ENCODE assay signal across 13 cellular contexts in the genomic region with DNA sequence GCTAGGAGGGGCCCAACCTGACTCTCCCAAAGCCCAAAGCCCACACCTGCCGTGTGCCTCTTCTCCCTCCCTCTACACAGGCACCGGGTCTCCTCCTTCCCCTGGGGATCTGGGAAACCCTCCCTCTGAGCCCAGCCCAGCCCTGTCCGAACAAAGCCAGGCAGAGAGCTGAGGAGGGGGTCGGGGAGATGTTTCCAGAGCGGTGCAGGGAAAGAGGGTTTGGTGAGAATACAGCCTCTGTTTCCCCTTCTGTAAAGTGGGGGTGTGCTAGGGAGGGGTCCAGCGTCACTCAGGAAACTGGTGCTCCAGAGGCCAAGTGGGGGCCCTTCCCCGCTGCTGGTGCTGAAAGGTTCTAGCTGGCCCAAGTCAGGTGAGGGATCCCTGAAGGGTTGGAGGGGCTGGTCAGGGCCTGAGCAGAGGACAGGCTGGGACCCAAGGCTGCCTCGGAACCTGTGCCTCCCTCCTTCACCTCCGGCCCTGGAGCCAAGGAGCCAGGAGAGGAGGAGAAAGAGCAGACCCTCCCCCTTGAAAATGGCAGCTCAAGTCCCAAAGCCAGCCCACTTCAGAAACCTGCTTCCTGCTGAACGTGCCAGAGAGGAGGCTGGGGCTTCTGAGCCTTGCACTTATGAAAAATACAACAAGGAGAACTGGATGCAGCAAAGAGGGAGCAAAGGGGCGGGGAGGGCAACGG. TPM values are rescaled to one million over a fixed set of nuclear protein-coding genes. Genes with fewer than 3 reads are reported as not detected.
DNase-seq lines count a peak whose midpoint lies in the region; ATAC-seq and TF ChIP-seq lines count a peak whose summit lies in the region.
"Had no signal": no experiment of that assay in that cellular context is flagged by ENCODE, and none has a peak within 500 bp of the region (broad histone marks: within the 10 kb centered on the region; RNA-seq: fewer than 3 reads in every experiment).

No MANE protein-coding gene starts in this region.

- H3K27me3 ChIP-seq in breast epithelium (no peaks in the 10 kb centered on the region), mesenchymal stem cell (ENCODE audit: control insufficient read depth in 1 of 2, insufficient read depth in 1 of 2, low read length in 2 of 2) (peaks cover 9 to 27% of the 10 kb centered on the region in 2 experiments)
- H3K27me3 ChIP-seq: adrenal gland had no signal

- no peak for TF ChIP-seq CTCF in breast epithelium (IDR thresholded peaks at IDR 0.05)
- TF ChIP-seq CTCF in MCF 10A (IDR thresholded peaks at IDR 0.05; ENCODE audit: unreplicated experiment): no peak

- H2BK5ac ChIP-seq in mesenchymal stem cell (ENCODE audit: low read depth, low read length, poor library complexity, severe bottlenecking): no peak overlapping the region

- TF ChIP-seq POLR2A in breast epithelium (IDR thresholded peaks at IDR 0.05): no peak

- no peak overlapping the region for H2AK5ac ChIP-seq in mesenchymal stem cell (ENCODE audit: low read length, severe bottlenecking)

- peak overlapping the region; percentile 26 to 28 for H3K18ac ChIP-seq in mesenchymal stem cell (ENCODE audit: low read depth in 1 of 2, low read length in 2 of 2)

- H2BK15ac ChIP-seq in mesenchymal stem cell (ENCODE audit: low read depth, poor library complexity, severe bottlenecking): peak overlapping the region; percentile 31

- no peaks in the 10 kb centered on the region for H3K9me3 Mint-ChIP-seq in MCF 10A (ENCODE audit: unreplicated experiment)
- H3K9me3 Mint-ChIP-seq: activated CD4-positive, alpha-beta T cell treated with anti-CD3 and anti-CD28 coated beads, Interleukin-2, amount 10 ng/mL, durations not matched to agents 24 days and 14 days; type B pancreatic cell had no signal

- H3K14ac ChIP-seq in mesenchymal stem cell (ENCODE audit: low read length in 2 of 2): peak overlapping the region in 1 of 2 experiments; percentile 94

- H3K9ac ChIP-seq in SK-N-MC (ENCODE audit: insufficient read length) (no peak overlapping the region), mesenchymal stem cell (ENCODE audit: low read length) (no peak overlapping the region)

- CTCF ChIA-PET in MCF 10A (lab: Yijun Ruan, JAX): interaction anchor here (0.8 to 1.7 kb wide), 3 partner anchors 9 to 148 kb away, joined by 4 to 6 read pairs (median 5); a partner anchor contains a TSS

- H2BK12ac ChIP-seq in mesenchymal stem cell (ENCODE audit: low read length in 2 of 2): peak overlapping the region in 1 of 2 experiments; percentile 51

- H3K4ac ChIP-seq in mesenchymal stem cell (ENCODE audit: low read depth in 1 of 2, low read length in 2 of 2): no peak overlapping the region

- H2AFZ ChIP-seq in mesenchymal stem cell (ENCODE audit: low read depth, low read length): no peak overlapping the region

- no TSS peak for BruUV-seq in MCF 10A (replicated peaks; lab: Mats Ljungman, UMichigan)

- H3K9me3 ChIP-seq in breast epithelium: no peaks in the 10 kb centered on the region
- no peaks in the 10 kb centered on the region for H3K9me3 ChIP-seq in SK-N-MC (ENCODE audit: low read depth, low read length)
- no peaks in the 10 kb centered on the region for H3K9me3 ChIP-seq in mesenchymal stem cell (ENCODE audit: control insufficient read depth, low read length)
- H3K9me3 ChIP-seq: adrenal gland had no signal

- H3K4me3 ChIP-seq in breast epithelium (peak overlapping the region in 2 of 3 donors; percentile 9), SK-N-MC (peak overlapping the region; percentile 40; the same call in 1 of the 2 replicates), mesenchymal stem cell (ENCODE audit: insufficient read depth in 1 of 2, low read depth in 1 of 2, low read length in 2 of 2) (no peak overlapping the region)
- H3K4me3 ChIP-seq: adrenal gland had no signal

- H3K4me1 ChIP-seq in breast epithelium (peaks cover 0 to 4% of the 10 kb centered on the region in 2 donors), mesenchymal stem cell (ENCODE audit: control insufficient read depth, insufficient read depth, low read depth, low read length) (peaks cover 18% of the 10 kb centered on the region)
- H3K4me1 ChIP-seq: adrenal gland had no signal

- peak overlapping the region; percentile 9 for H4K8ac ChIP-seq in mesenchymal stem cell (ENCODE audit: low read length)

- peak overlapping the region; percentile 9 for H4K91ac ChIP-seq in mesenchymal stem cell (ENCODE audit: low read length)

- no peaks in the 10 kb centered on the region for H3K36me3 Mint-ChIP-seq in MCF 10A (ENCODE audit: insufficient read depth, unreplicated experiment)
- H3K36me3 Mint-ChIP-seq: type B pancreatic cell had no signal

- H3K79me1 ChIP-seq in mesenchymal stem cell (replicated peaks; ENCODE audit: low read length, poor library complexity, severe bottlenecking): peaks cover 3% of the 10 kb centered on the region

- 71% methylated on average over 10 of the region's 12 CpGs for WGBS in mesenchymal stem cell

- no peak for ATAC-seq in GM19397 (IDR thresholded peaks at IDR 0.05; ENCODE audit: unreplicated experiment)

- POLR2A ChIA-PET in MCF 10A (lab: Yijun Ruan, JAX): interaction anchor here (0.8 kb wide), 1 partner anchor 27 kb away, joined by 3 read pairs; no protein-coding TSS in a partner anchor

- H3K27ac ChIP-seq in breast epithelium: peak overlapping the region in 1 of 2 donors; percentile 57
- H3K27ac ChIP-seq in SK-N-MC: peak overlapping the region; percentile 83
- H3K27ac ChIP-seq in mesenchymal stem cell (ENCODE audit: low read length, poor library complexity, severe bottlenecking): no peak overlapping the region
- H3K27ac ChIP-seq: adrenal gland had no signal

- intact Hi-C loops in breast epithelium (cut with DNase I; ENCODE audit: low total_unique reads): no loop called here
- intact Hi-C loops in MCF 10A (cut with micrococcal nuclease): no loop called here

- H3K36me3 ChIP-seq in breast epithelium (no peaks in the 10 kb centered on the region), SK-N-MC (ENCODE audit: insufficient read depth, low read length) (no peaks in the 10 kb centered on the region; the same call in 1 of the 2 replicates), mesenchymal stem cell (ENCODE audit: control insufficient read depth in 1 of 2, insufficient read depth in 2 of 2, low read depth in 1 of 2, low read length in 2 of 2) (peaks cover 0 to 6% of the 10 kb centered on the region in 2 experiments)
- H3K36me3 ChIP-seq: adrenal gland had no signal

- H2BK120ac ChIP-seq in mesenchymal stem cell (ENCODE audit: low read depth, low read length): no peak overlapping the region

- H3K23ac ChIP-seq in mesenchymal stem cell (ENCODE audit: low read length in 2 of 2): no peak overlapping the region

- DNase-seq in breast epithelium (ENCODE audit: low spot score in 2 of 2): no peak
- DNase-seq in MCF 10A (ENCODE audit: unreplicated experiment): no peak
- DNase-seq in SK-N-MC (ENCODE audit: low read depth, low spot score): no peak
- no peak for DNase-seq in mesenchymal stem cell
- DNase-seq in SHP77 treated with DMSO at 0.1 percent for 48 hours (lab: John Stamatoyannopoulos, UW): no peak
- DNase-seq in AML-193 (lab: John Stamatoyannopoulos, UW): no peak
- no peak for DNase-seq in cerebellar cortex (ENCODE audit: low spot score)
- DNase-seq: activated CD4-positive, alpha-beta T cell treated with anti-CD3 and anti-CD28 coated beads, Interleukin-2, amount 10 ng/mL, durations not matched to agents 24 days and 14 days; cortex of kidney; occipital lobe had no signal

- peaks cover 18% of the 10 kb centered on the region for H3K4me1 Mint-ChIP-seq in MCF 10A (ENCODE audit: insufficient read depth, unreplicated experiment)

- no peak overlapping the region for H3K4me2 ChIP-seq in mesenchymal stem cell (ENCODE audit: low read length, poor library complexity, severe bottlenecking)

- no peak overlapping the region for H3K4me3 Mint-ChIP-seq in MCF 10A (ENCODE audit: unreplicated experiment)
- H3K4me3 Mint-ChIP-seq: activated CD4-positive, alpha-beta T cell treated with anti-CD3 and anti-CD28 coated beads, Interleukin-2, amount 10 ng/mL, durations not matched to agents 24 days and 14 days; type B pancreatic cell had no signal

- H3K27ac Mint-ChIP-seq in MCF 10A (ENCODE audit: low read depth, unreplicated experiment): no peak overlapping the region
- H3K27ac Mint-ChIP-seq: activated CD4-positive, alpha-beta T cell treated with anti-CD3 and anti-CD28 coated beads, Interleukin-2, amount 10 ng/mL, durations not matched to agents 24 days and 14 days; type B pancreatic cell had no signal

- H3K27me3 Mint-ChIP-seq in MCF 10A (ENCODE audit: insufficient read depth, unreplicated experiment): no peaks in the 10 kb centered on the region
- H3K27me3 Mint-ChIP-seq: activated CD4-positive, alpha-beta T cell treated with anti-CD3 and anti-CD28 coated beads, Interleukin-2, amount 10 ng/mL, durations not matched to agents 24 days and 14 days; type B pancreatic cell had no signal

RNA-seq across cellular contexts. Expression of a gene that starts 43.4 kb away (rescaled TPM):
- 100 to 1,000 TPM in 1 of 3 donors, 10 to 100 TPM in 2; 19.7 to 113 (median 40.3) TPM for total RNA-seq in breast epithelium
- total RNA-seq in MCF 10A (2022): 15.1 and 15.7 TPM in 2 replicates
- 2.9 TPM for polyA plus RNA-seq in mesenchymal stem cell (2013, experiment 1 of 2)
- 3.0 TPM for polyA plus RNA-seq in mesenchymal stem cell (2013, experiment 2 of 2)

Comparison
In these comparisons a context has a peak if more than half of its experiments do, and no peak if none do; other contexts are left out.
1. H3K4me3 ChIP-seq: peak in breast epithelium (2 of 3) and SK-N-MC (single experiment); none in mesenchymal stem cell (0 of 2).